In the genomic region with DNA sequence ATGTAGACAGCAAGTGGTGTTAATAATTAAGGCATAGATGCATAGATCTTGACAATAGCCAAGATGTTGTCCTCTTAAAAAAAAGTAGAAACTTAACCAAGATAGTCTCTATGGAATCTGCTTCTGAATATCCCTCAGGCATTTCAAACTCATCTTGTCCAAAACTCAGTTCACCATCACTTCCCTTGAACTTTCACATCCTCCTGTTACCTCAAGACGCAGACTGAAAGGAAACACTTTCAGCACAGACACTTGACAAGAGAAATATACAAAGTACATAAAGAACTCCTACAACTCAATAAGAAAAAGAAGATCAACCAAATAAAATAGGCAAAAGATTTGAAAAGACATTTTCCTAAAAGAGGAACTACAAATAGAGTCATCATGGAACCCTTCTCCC, we compare ENCODE assay signal across 24 cellular contexts.
"Had no signal": no experiment of that assay in that cellular context is flagged by ENCODE, and none has a peak within 500 bp of the region (broad histone marks: within the 10 kb centered on the region; RNA-seq: fewer than 3 reads in every experiment).

No MANE protein-coding gene starts in this region.

- H3K27ac Mint-ChIP-seq: activated B cell treated with CpG ODN at 0.5 μM for 24 hours; activated CD4-positive, alpha-beta memory T cell treated with anti-CD3 and anti-CD28 coated beads for 36 hours; activated CD4-positive, alpha-beta T cell treated with anti-CD3 and anti-CD28 coated beads, Interleukin-2, amount 10 ng/mL, durations not matched to agents 24 days and 14 days; activated T-helper 17 cell treated with anti-CD3 and anti-CD28 coated beads, Interleukin-2, amount 50 U/mL, for 72 hours had no signal

- H3K4me3 Mint-ChIP-seq: activated B cell treated with CpG ODN at 0.5 μM for 24 hours; activated CD4-positive, alpha-beta memory T cell treated with anti-CD3 and anti-CD28 coated beads for 36 hours; activated CD4-positive, alpha-beta T cell treated with anti-CD3 and anti-CD28 coated beads, Interleukin-2, amount 10 ng/mL, durations not matched to agents 24 days and 14 days; activated naive CD4-positive, alpha-beta T cell treated with anti-CD3 and anti-CD28 coated beads, Interleukin-2, amount 50 U/mL, for 24 hours; activated T-cell treated with anti-CD3 and anti-CD28 coated beads, Interleukin-2, amount 50 U/mL, for 4 hours; activated T-helper 17 cell treated with anti-CD3 and anti-CD28 coated beads, Interleukin-2, amount 50 U/mL, for 72 hours had no signal

- H3K27me3 Mint-ChIP-seq: activated B cell treated with CpG ODN at 0.5 μM for 24 hours; activated CD4-positive, alpha-beta memory T cell treated with anti-CD3 and anti-CD28 coated beads for 36 hours; activated CD4-positive, alpha-beta T cell treated with anti-CD3 and anti-CD28 coated beads, Interleukin-2, amount 10 ng/mL, durations not matched to agents 24 days and 14 days; activated naive CD4-positive, alpha-beta T cell treated with anti-CD3 and anti-CD28 coated beads, Interleukin-2, amount 50 U/mL, for 24 hours; activated T-helper 17 cell treated with anti-CD3 and anti-CD28 coated beads, Interleukin-2, amount 50 U/mL, for 72 hours had no signal

- ATAC-seq: activated T-cell treated with anti-CD3 and anti-CD28 coated beads, Interleukin-2, amount 50 U/mL, for 4 hours; activated T-helper 17 cell treated with anti-CD3 and anti-CD28 coated beads, Interleukin-2, amount 50 U/mL, for 72 hours had no signal

- H3K36me3 ChIP-seq: brain microvascular endothelial cell, cardiac muscle cell had no signal

- H3K4me3 ChIP-seq: cardiac muscle cell, PC-9 had no signal

- DNase-seq: activated B cell treated with CpG ODN at 0.5 μM for 24 hours; activated CD4-positive, alpha-beta memory T cell treated with anti-CD3 and anti-CD28 coated beads for 36 hours; activated CD4-positive, alpha-beta T cell treated with anti-CD3 and anti-CD28 coated beads for 1 hour; activated CD4-positive, alpha-beta T cell treated with anti-CD3 and anti-CD28 coated beads, Interleukin-2, amount 10 ng/mL, durations not matched to agents 24 days and 14 days; activated CD8-positive, alpha-beta memory T cell treated with anti-CD3 and anti-CD28 coated beads for 24 hours; activated gamma-delta T cell treated with Interleukin-2 at 50 U/mL for 16 hours; activated T-cell treated with anti-CD3 and anti-CD28 coated beads, Interleukin-2, amount 50 U/mL, for 4 hours; amygdala; brain microvascular endothelial cell; Karpas-422; MM.1S; NCI-H1092 treated with DMSO at 0.1 percent for 48 hours; NCI-H1417 treated with DMSO at 0.1 percent for 48 hours; NCI-H1694; NCI-H2029 treated with DMSO at 0.1 percent for 48 hours; NCI-H446; NCI-H524; PC-9; SIG-M5; T-helper 2 cell; T1000 had no signal

- H3K9me3 Mint-ChIP-seq: activated B cell treated with CpG ODN at 0.5 μM for 24 hours had no signal
